1 cellular context compared by ENCODE assay signal in the genomic region with DNA sequence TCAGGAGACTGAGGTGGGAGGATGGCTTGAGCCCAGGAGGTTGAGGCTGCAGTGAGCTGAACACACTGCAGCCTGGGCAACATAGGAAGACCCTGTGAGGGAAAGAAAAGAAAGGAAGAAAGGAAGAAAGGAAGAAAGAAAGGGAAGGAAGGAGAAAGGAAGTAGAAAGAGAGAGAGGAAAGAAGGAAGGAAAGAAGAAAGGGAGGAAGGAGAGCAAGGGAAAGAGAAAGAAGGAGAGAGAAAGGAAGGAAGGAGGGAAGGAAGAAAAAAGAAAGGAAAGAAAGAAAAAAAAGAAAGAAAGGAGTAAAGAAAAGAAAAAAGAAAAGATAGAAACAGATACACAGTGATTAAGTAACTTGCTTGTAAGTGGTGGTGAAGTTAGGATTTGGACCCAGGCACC.
TF ChIP-seq lines count a peak whose summit lies in the region.

No MANE protein-coding gene starts in this region.

TF ChIP-seq in A549, 52 proteins besides CTCF, POLR2A, EP300 and RAD21 (continued from another document):
- TF ChIP-seq, protein P1, sequence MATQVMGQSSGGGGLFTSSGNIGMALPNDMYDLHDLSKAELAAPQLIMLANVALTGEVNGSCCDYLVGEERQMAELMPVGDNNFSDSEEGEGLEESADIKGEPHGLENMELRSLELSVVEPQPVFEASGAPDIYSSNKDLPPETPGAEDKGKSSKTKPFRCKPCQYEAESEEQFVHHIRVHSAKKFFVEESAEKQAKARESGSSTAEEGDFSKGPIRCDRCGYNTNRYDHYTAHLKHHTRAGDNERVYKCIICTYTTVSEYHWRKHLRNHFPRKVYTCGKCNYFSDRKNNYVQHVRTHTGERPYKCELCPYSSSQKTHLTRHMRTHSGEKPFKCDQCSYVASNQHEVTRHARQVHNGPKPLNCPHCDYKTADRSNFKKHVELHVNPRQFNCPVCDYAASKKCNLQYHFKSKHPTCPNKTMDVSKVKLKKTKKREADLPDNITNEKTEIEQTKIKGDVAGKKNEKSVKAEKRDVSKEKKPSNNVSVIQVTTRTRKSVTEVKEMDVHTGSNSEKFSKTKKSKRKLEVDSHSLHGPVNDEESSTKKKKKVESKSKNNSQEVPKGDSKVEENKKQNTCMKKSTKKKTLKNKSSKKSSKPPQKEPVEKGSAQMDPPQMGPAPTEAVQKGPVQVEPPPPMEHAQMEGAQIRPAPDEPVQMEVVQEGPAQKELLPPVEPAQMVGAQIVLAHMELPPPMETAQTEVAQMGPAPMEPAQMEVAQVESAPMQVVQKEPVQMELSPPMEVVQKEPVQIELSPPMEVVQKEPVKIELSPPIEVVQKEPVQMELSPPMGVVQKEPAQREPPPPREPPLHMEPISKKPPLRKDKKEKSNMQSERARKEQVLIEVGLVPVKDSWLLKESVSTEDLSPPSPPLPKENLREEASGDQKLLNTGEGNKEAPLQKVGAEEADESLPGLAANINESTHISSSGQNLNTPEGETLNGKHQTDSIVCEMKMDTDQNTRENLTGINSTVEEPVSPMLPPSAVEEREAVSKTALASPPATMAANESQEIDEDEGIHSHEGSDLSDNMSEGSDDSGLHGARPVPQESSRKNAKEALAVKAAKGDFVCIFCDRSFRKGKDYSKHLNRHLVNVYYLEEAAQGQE (IDR thresholded peaks at IDR 0.05), result no peak
- TF ChIP-seq HOXB5 (CRISPR knock-in tag; IDR thresholded peaks at IDR 0.05) (no peak), RNF2 (IDR thresholded peaks at IDR 0.05; ENCODE audit: borderline replicate concordance, low read depth) (no peak), MAFK (IDR thresholded peaks at IDR 0.05; ENCODE audit: partially characterized antibody) (no peak), EHF (CRISPR knock-in tag; IDR thresholded peaks at IDR 0.05) (no peak), CBX8 (IDR thresholded peaks at IDR 0.05) (no peak), HDAC2 (IDR thresholded peaks at IDR 0.05) (no peak), FOXS1 (CRISPR knock-in tag; IDR thresholded peaks at IDR 0.05) (no peak)
- TF ChIP-seq, protein P2, sequence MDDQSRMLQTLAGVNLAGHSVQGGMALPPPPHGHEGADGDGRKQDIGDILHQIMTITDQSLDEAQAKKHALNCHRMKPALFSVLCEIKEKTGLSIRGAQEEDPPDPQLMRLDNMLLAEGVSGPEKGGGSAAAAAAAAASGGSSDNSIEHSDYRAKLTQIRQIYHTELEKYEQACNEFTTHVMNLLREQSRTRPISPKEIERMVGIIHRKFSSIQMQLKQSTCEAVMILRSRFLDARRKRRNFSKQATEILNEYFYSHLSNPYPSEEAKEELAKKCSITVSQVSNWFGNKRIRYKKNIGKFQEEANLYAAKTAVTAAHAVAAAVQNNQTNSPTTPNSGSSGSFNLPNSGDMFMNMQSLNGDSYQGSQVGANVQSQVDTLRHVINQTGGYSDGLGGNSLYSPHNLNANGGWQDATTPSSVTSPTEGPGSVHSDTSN (IDR thresholded peaks at IDR 0.05), result no peak
- TF ChIP-seq, protein P3, sequence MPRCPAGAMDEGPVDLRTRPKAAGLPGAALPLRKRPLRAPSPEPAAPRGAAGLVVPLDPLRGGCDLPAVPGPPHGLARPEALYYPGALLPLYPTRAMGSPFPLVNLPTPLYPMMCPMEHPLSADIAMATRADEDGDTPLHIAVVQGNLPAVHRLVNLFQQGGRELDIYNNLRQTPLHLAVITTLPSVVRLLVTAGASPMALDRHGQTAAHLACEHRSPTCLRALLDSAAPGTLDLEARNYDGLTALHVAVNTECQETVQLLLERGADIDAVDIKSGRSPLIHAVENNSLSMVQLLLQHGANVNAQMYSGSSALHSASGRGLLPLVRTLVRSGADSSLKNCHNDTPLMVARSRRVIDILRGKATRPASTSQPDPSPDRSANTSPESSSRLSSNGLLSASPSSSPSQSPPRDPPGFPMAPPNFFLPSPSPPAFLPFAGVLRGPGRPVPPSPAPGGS (IDR thresholded peaks at IDR 0.05), result no peak
